1 cellular context compared by ENCODE assay signal in genomic region chr10:87881373-87882059, GRCh38.
TF ChIP-seq lines count a peak whose summit lies in the region.

No MANE protein-coding gene starts in this region.

TF ChIP-seq in HepG2, 621 proteins besides CTCF, POLR2A, EP300 and RAD21:
- TF ChIP-seq ZNF317 (CRISPR knock-in tag; IDR thresholded peaks at IDR 0.05) = peak; percentile 64; the same call in 1 of the 2 replicates
TF ChIP-seq in HepG2: peak in this region for 1; not testable (repeated sequence) for 620.
